In genomic region chr17:43852571-43852970, GRCh38 we compare ENCODE assay signal across 34 cellular contexts. TPM values are rescaled to one million over a fixed set of nuclear protein-coding genes. Genes with fewer than 3 reads are reported as not detected.
"Had no signal": no experiment of that assay in that cellular context is flagged by ENCODE, and none has a peak within 500 bp of the region (broad histone marks: within the 10 kb centered on the region; RNA-seq: fewer than 3 reads in every experiment).

No MANE protein-coding gene starts in this region.

- H3K27ac Mint-ChIP-seq: activated B cell treated with CpG ODN at 0.5 μM for 24 hours; activated CD8-positive, alpha-beta T cell treated with anti-CD3 and anti-CD28 coated beads for 36 hours; activated naive CD4-positive, alpha-beta T cell treated with anti-CD3 and anti-CD28 coated beads, Interleukin-2, amount 50 U/mL, for 24 hours; activated naive CD8-positive, alpha-beta T cell treated with anti-CD3 and anti-CD28 coated beads for 36 hours; activated naive CD8-positive, alpha-beta T cell treated with anti-CD3 and anti-CD28 coated beads, Interleukin-2, amount 50 U/mL, for 24 hours; activated T-helper 17 cell treated with anti-CD3 and anti-CD28 coated beads, Interleukin-2, amount 50 U/mL, for 72 hours; effector memory CD8-positive, alpha-beta T cell; T-helper 17 cell; T-helper 2 cell treated with Interferon-gamma antibody and Interleukin-4, amounts not matched to agents 5 μg/mL and 100 μg/mL, for 36 hours had no signal

- H3K27ac ChIP-seq: adrenal gland, body of pancreas, esophagus muscularis mucosa, foreskin keratinocyte, WERI-Rb-1 had no signal

- H3K9me3 Mint-ChIP-seq: activated B cell treated with CpG ODN at 0.5 μM for 24 hours; activated CD8-positive, alpha-beta T cell treated with anti-CD3 and anti-CD28 coated beads for 36 hours; activated naive CD4-positive, alpha-beta T cell treated with anti-CD3 and anti-CD28 coated beads, Interleukin-2, amount 50 U/mL, for 24 hours; activated naive CD8-positive, alpha-beta T cell treated with anti-CD3 and anti-CD28 coated beads for 36 hours; activated naive CD8-positive, alpha-beta T cell treated with anti-CD3 and anti-CD28 coated beads, Interleukin-2, amount 50 U/mL, for 24 hours; activated T-cell treated with anti-CD3 and anti-CD28 coated beads, Interleukin-2, amount 50 U/mL, for 4 hours; activated T-helper 17 cell treated with anti-CD3 and anti-CD28 coated beads, Interleukin-2, amount 50 U/mL, for 72 hours; effector memory CD8-positive, alpha-beta T cell; T-helper 2 cell treated with Interferon-gamma antibody and Interleukin-4, amounts not matched to agents 5 μg/mL and 100 μg/mL, for 36 hours had no signal

- H3K4me1 ChIP-seq: adrenal gland, body of pancreas, foreskin keratinocyte had no signal

- H3K4me3 ChIP-seq: adrenal gland, body of pancreas, esophagus muscularis mucosa, gastrocnemius medialis had no signal

- H3K36me3 Mint-ChIP-seq: activated naive CD4-positive, alpha-beta T cell treated with anti-CD3 and anti-CD28 coated beads, Interleukin-2, amount 50 U/mL, for 24 hours; activated naive CD8-positive, alpha-beta T cell treated with anti-CD3 and anti-CD28 coated beads for 36 hours had no signal

- DNase-seq: activated B cell treated with CpG ODN at 0.5 μM for 24 hours; activated CD4-positive, alpha-beta T cell treated with anti-CD3 and anti-CD28 coated beads for 48 hours; activated CD4-positive, alpha-beta T cell treated with anti-CD3 and anti-CD28 coated beads, Interleukin-2, amount 50 U/mL, for 1 hour; activated CD4-positive, alpha-beta T cell treated with anti-CD3 and anti-CD28 coated beads, Interleukin-2, amount 50 U/mL, for 48 hours; activated CD8-positive, alpha-beta memory T cell treated with anti-CD3 and anti-CD28 coated beads for 24 hours; activated CD8-positive, alpha-beta T cell treated with anti-CD3 and anti-CD28 coated beads for 36 hours; activated effector memory CD4-positive, alpha-beta T cell treated with Interleukin-2 at 50 U/mL for 16 hours; activated gamma-delta T cell treated with Interleukin-2 at 50 U/mL for 16 hours; activated naive CD4-positive, alpha-beta T cell treated with Interleukin-2 at 50 U/mL for 16 hours; activated naive CD8-positive, alpha-beta T cell treated with anti-CD3 and anti-CD28 coated beads for 36 hours; activated naive CD8-positive, alpha-beta T cell treated with anti-CD3 and anti-CD28 coated beads, Interleukin-2, amount 50 U/mL, for 24 hours; activated T-cell treated with anti-CD3 and anti-CD28 coated beads, Interleukin-2, amount 50 U/mL, for 4 hours; adrenal gland; amygdala; body of pancreas; caudate nucleus; cortex of kidney; dermis blood vessel endothelial cell; effector CD4-positive, alpha-beta T cell; effector memory CD8-positive, alpha-beta T cell; erythroblast; foreskin keratinocyte; gastrocnemius medialis; glutamatergic neuron; T-helper 1 cell; T-helper 17 cell; T1000; WERI-Rb-1 had no signal

- H3K4me3 Mint-ChIP-seq: activated B cell treated with CpG ODN at 0.5 μM for 24 hours; activated CD8-positive, alpha-beta T cell treated with anti-CD3 and anti-CD28 coated beads for 36 hours; activated naive CD4-positive, alpha-beta T cell treated with anti-CD3 and anti-CD28 coated beads, Interleukin-2, amount 50 U/mL, for 24 hours; activated naive CD8-positive, alpha-beta T cell treated with anti-CD3 and anti-CD28 coated beads for 36 hours; activated naive CD8-positive, alpha-beta T cell treated with anti-CD3 and anti-CD28 coated beads, Interleukin-2, amount 50 U/mL, for 24 hours; activated T-cell treated with anti-CD3 and anti-CD28 coated beads, Interleukin-2, amount 50 U/mL, for 4 hours; activated T-helper 17 cell treated with anti-CD3 and anti-CD28 coated beads, Interleukin-2, amount 50 U/mL, for 72 hours; effector memory CD8-positive, alpha-beta T cell; T-helper 17 cell; T-helper 2 cell treated with Interferon-gamma antibody and Interleukin-4, amounts not matched to agents 5 μg/mL and 100 μg/mL, for 36 hours had no signal

- ATAC-seq: activated CD4-positive, CD25-positive, alpha-beta regulatory T cell treated with anti-CD3 and anti-CD28 coated beads, Interleukin-2, amount 50 U/mL, for 24 hours; activated CD8-positive, alpha-beta T cell treated with anti-CD3 and anti-CD28 coated beads for 36 hours; activated naive CD8-positive, alpha-beta T cell treated with anti-CD3 and anti-CD28 coated beads, Interleukin-2, amount 50 U/mL, for 24 hours; activated T-cell treated with anti-CD3 and anti-CD28 coated beads, Interleukin-2, amount 50 U/mL, for 4 hours; activated T-helper 17 cell treated with anti-CD3 and anti-CD28 coated beads, Interleukin-2, amount 50 U/mL, for 72 hours; body of pancreas; effector memory CD8-positive, alpha-beta T cell; foreskin keratinocyte; gastrocnemius medialis; T-helper 17 cell had no signal

- H3K9me3 ChIP-seq: adrenal gland, body of pancreas, esophagus muscularis mucosa, gastrocnemius medialis had no signal

- H3K36me3 ChIP-seq: adrenal gland, gastrocnemius medialis, WERI-Rb-1 had no signal

- H3K27me3 ChIP-seq: body of pancreas had no signal

- H3K4me1 Mint-ChIP-seq: activated B cell treated with CpG ODN at 0.5 μM for 24 hours; activated naive CD4-positive, alpha-beta T cell treated with anti-CD3 and anti-CD28 coated beads, Interleukin-2, amount 50 U/mL, for 24 hours; activated naive CD8-positive, alpha-beta T cell treated with anti-CD3 and anti-CD28 coated beads for 36 hours; activated naive CD8-positive, alpha-beta T cell treated with anti-CD3 and anti-CD28 coated beads, Interleukin-2, amount 50 U/mL, for 24 hours; activated T-helper 17 cell treated with anti-CD3 and anti-CD28 coated beads, Interleukin-2, amount 50 U/mL, for 72 hours had no signal

RNA-seq across cellular contexts. Expression of gene CD300LG, which starts 5.6 kb away (rescaled TPM):
- total RNA-seq: activated B cell treated with CpG ODN at 0.5 μM for 24 hours; activated CD8-positive, alpha-beta T cell treated with anti-CD3 and anti-CD28 coated beads for 36 hours; activated naive CD8-positive, alpha-beta T cell treated with anti-CD3 and anti-CD28 coated beads for 36 hours; activated T-cell treated with anti-CD3 and anti-CD28 coated beads, Interleukin-2, amount 50 U/mL, for 4 hours; activated T-helper 17 cell treated with anti-CD3 and anti-CD28 coated beads, Interleukin-2, amount 50 U/mL, for 72 hours; chondrocyte; foreskin keratinocyte; T-helper 17 cell had no signal

RNA-seq across cellular contexts. Expression of gene MPP3, which starts 19.6 kb away (rescaled TPM):
- total RNA-seq: activated B cell treated with CpG ODN at 0.5 μM for 24 hours had no signal

RNA-seq across cellular contexts. Expression of gene MPP2, which starts 54.8 kb away (rescaled TPM):
- total RNA-seq: activated B cell treated with CpG ODN at 0.5 μM for 24 hours had no signal
